Comparison of ENCODE assay signal across 20 cellular contexts in genomic region chr5:1401681-1402096, GRCh38. TPM values are rescaled to one million over a fixed set of nuclear protein-coding genes. Genes with fewer than 3 reads are reported as not detected.
DNase-seq lines count a peak whose midpoint lies in the region; ATAC-seq, FAIRE-seq and TF ChIP-seq lines count a peak whose summit lies in the region.
"Had no signal": no experiment of that assay in that cellular context is flagged by ENCODE, and none has a peak within 500 bp of the region (broad histone marks: within the 10 kb centered on the region; RNA-seq: fewer than 3 reads in every experiment).

No MANE protein-coding gene starts in this region.

- no peak for TF ChIP-seq EP300 in H1 (IDR thresholded peaks at IDR 0.05; ENCODE audit: borderline replicate concordance in 1 of 2, low read depth in 2 of 2, low read length in 2 of 2)

- no peak for FAIRE-seq in H1 (lab: Jason Lieb, UNC)
- FAIRE-seq: small intestine had no signal

- H3K4me2 ChIP-seq in H1 (ENCODE audit: insufficient read depth in 1 of 2, low read depth in 2 of 2, low read length in 2 of 2): no peak overlapping the region

- H3K4me1 ChIP-seq in H1 (replicated peaks in 1 of 4; ENCODE audit: control insufficient read depth in 3 of 4, insufficient read depth in 4 of 4, low read length in 3 of 4): no peaks in the 10 kb centered on the region
- peaks cover 0 to 9% of the 10 kb centered on the region in 2 donors for H3K4me1 ChIP-seq in thyroid gland
- no peaks in the 10 kb centered on the region for H3K4me1 ChIP-seq in colonic mucosa
- H3K4me1 ChIP-seq: prostate gland, vagina had no signal

- H3K23ac ChIP-seq in H1 (ENCODE audit: insufficient read length): no peak overlapping the region

- no peak overlapping the region for H2AFZ ChIP-seq in H1 (ENCODE audit: low read length)

- no peak for TF ChIP-seq CTCF in H1 (IDR thresholded peaks at IDR 0.05; ENCODE audit: control extremely low read depth in 1 of 3, insufficient read depth in 1 of 3, low read depth in 1 of 3, low read length in 3 of 3)
- no peak for TF ChIP-seq CTCF in thyroid gland (IDR thresholded peaks at IDR 0.05)
- no peak for TF ChIP-seq CTCF in colonic mucosa (IDR thresholded peaks at IDR 0.05)

- no peaks in the 10 kb centered on the region for H3K23me2 ChIP-seq in H1 (ENCODE audit: low read depth, low read length)

- H3K9me3 ChIP-seq in H1 (ENCODE audit: insufficient read depth in 2 of 2, low read depth in 1 of 2, low read length in 1 of 2) (no peaks in the 10 kb centered on the region), thyroid gland (no peaks in the 10 kb centered on the region), colonic mucosa (no peaks in the 10 kb centered on the region)
- H3K9me3 ChIP-seq: prostate gland, vagina had no signal

- H2BK12ac ChIP-seq in H1 (ENCODE audit: low read depth, low read length): no peak overlapping the region

- H3K27me3 ChIP-seq in H1 (replicated peaks in 1 of 4; ENCODE audit: control insufficient read depth in 3 of 4, extremely low read depth in 1 of 4, insufficient read depth in 3 of 4, low read length in 3 of 4): no peaks in the 10 kb centered on the region
- no peaks in the 10 kb centered on the region for H3K27me3 ChIP-seq in thyroid gland
- H3K27me3 ChIP-seq in colonic mucosa: no peaks in the 10 kb centered on the region
- H3K27me3 ChIP-seq: vagina had no signal

- no peak overlapping the region for H3K9ac ChIP-seq in H1 (replicated peaks in 1 of 4; ENCODE audit: extremely low read depth in 1 of 4, low read depth in 3 of 4, low read length in 3 of 4)
- H3K9ac ChIP-seq in colonic mucosa (ENCODE audit: low read depth in 2 of 2, low read length in 2 of 2): no peak overlapping the region

- no peak for TF ChIP-seq RAD21 in H1 (IDR thresholded peaks at IDR 0.05 in 1 of 2, conservative IDR thresholded peaks at IDR 0.05 in 1 of 2; ENCODE audit: low read depth in 2 of 2, low read length in 2 of 2)

- H3K79me2 ChIP-seq in H1 (ENCODE audit: control insufficient read depth in 1 of 2, insufficient read depth in 2 of 2, low read length in 2 of 2): no peaks in the 10 kb centered on the region

- peaks cover 0 to 5% of the 10 kb centered on the region in 2 experiments for H4K20me1 ChIP-seq in H1 (replicated peaks in 1 of 2; ENCODE audit: control insufficient read depth in 1 of 2, insufficient read depth in 2 of 2, low read length in 2 of 2)

- DNase-seq in NCI-H82 (lab: John Stamatoyannopoulos, UW): peak; percentile 38
- no peak for DNase-seq in NCI-H82 treated with DMSO at 0.1 percent for 48 hours (lab: John Stamatoyannopoulos, UW; ENCODE audit: unreplicated experiment)
- peak; percentile 28 for DNase-seq in NCI-H2171 (lab: John Stamatoyannopoulos, UW)
- no peak for DNase-seq in H1 (ENCODE audit: low read depth in 1 of 2, low spot score in 2 of 2)
- peak; percentile 88 for DNase-seq in thyroid gland
- no peak for DNase-seq in colonic mucosa
- DNase-seq: activated CD8-positive, alpha-beta memory T cell treated with anti-CD3 and anti-CD28 coated beads for 24 hours; activated naive CD8-positive, alpha-beta T cell treated with anti-CD3 and anti-CD28 coated beads, Interleukin-2, amount 10 ng/mL, durations not matched to agents 7 days and 5 days; cortex of kidney; hippocampal formation; islet precursor cell; NCI-H226; small intestine; stimulated activated CD8-positive, alpha-beta memory T cell treated with anti-CD3 and anti-CD28 coated beads, Interleukin-4, amount 100 ng/mL, for 48 hours; T1000 had no signal

- no peak for ATAC-seq in GM18868 (IDR thresholded peaks at IDR 0.05; ENCODE audit: unreplicated experiment)
- ATAC-seq in esophagus mucosa: no peak

- H4K5ac ChIP-seq in H1 (ENCODE audit: insufficient read length, low read depth, low read length): no peak overlapping the region

- no peak overlapping the region for H2BK5ac ChIP-seq in H1 (ENCODE audit: low read depth, low read length)

- H2AK5ac ChIP-seq in H1 (ENCODE audit: low read depth, low read length): no peak overlapping the region

- no peak overlapping the region for H3K18ac ChIP-seq in H1 (ENCODE audit: extremely low read depth, low read length)

- TF ChIP-seq POLR2A in H1 (IDR thresholded peaks at IDR 0.05; ENCODE audit: control extremely low read depth in 1 of 2, low read depth in 2 of 2, low read length in 2 of 2): no peak
- TF ChIP-seq POLR2A in thyroid gland (IDR thresholded peaks at IDR 0.05): no peak

- no peak overlapping the region for H2BK120ac ChIP-seq in H1 (replicated peaks; ENCODE audit: low read depth, low read length)

- no peak overlapping the region for H3K14ac ChIP-seq in H1 (ENCODE audit: insufficient read length)

- H3K27ac ChIP-seq in H1 (ENCODE audit: low read depth, low read length) (no peak overlapping the region), thyroid gland (no peak overlapping the region), colonic mucosa (no peak overlapping the region)
- H3K27ac ChIP-seq: prostate gland, vagina had no signal

- H2BK20ac ChIP-seq in H1 (ENCODE audit: low read length): no peak overlapping the region

- no peaks in the 10 kb centered on the region for H3K36me3 ChIP-seq in H1 (ENCODE audit: control insufficient read depth in 2 of 4, insufficient read depth in 4 of 4, low read length in 3 of 4)
- no peaks in the 10 kb centered on the region for H3K36me3 ChIP-seq in thyroid gland
- H3K36me3 ChIP-seq in colonic mucosa: no peaks in the 10 kb centered on the region
- H3K36me3 ChIP-seq: prostate gland, vagina had no signal

- H4K91ac ChIP-seq in H1 (replicated peaks; ENCODE audit: insufficient read length, low read length): no peak overlapping the region

- CTCF ChIA-PET in H1 (lab: Charles Lee; ENCODE audit: partially characterized antibody): interaction anchor here (0.6 to 2.5 kb wide), 6 partner anchors 21 to 243 kb away, joined by 3 to 7 read pairs (median 4); no protein-coding TSS in a partner anchor

- H3K79me1 ChIP-seq in H1 (ENCODE audit: low read depth, low read length): no peaks in the 10 kb centered on the region

- WGBS in H1 (ENCODE audit: extremely low coverage in 1 of 2, insufficient coverage in 1 of 2, insufficient read length in 1 of 2, insufficient replicate concordance in 2 of 2, low coverage in 1 of 2, low lambda C conversion rate in 2 of 2, missing lambda C conversion rate in 1 of 2), 2 experiments: 93% methylated on average over 10 of the region's 10 CpGs; no CpG with 5 or more reads in 1 of the 2 experiments
- WGBS in thyroid gland, 2 donors: 29% methylated on average over 9 of the region's 10 CpGs; no CpG with 5 or more reads in 1 of the 2 donors

- no peak overlapping the region for H3K56ac ChIP-seq in H1 (replicated peaks; ENCODE audit: insufficient read length, low read depth, low read length)

- POLR2A ChIA-PET in H1 (lab: Charles Lee; ENCODE audit: partially characterized antibody): interaction anchor here (0.6 to 1.1 kb wide), 3 partner anchors 16 to 76 kb away, joined by 3 read pairs; partner anchors contain the start of gene CLPTM1L

- no peak overlapping the region for H2BK15ac ChIP-seq in H1 (ENCODE audit: low read length)

- H3K4me3 ChIP-seq in H1 (ENCODE audit: extremely low read depth in 1 of 4, insufficient read depth in 2 of 4, low read depth in 3 of 4, low read length in 4 of 4) (no peak overlapping the region), thyroid gland (replicated peaks in 1 of 3) (no peak overlapping the region), colonic mucosa (no peak overlapping the region)
- H3K4me3 ChIP-seq: prostate gland, vagina had no signal

- H4K8ac ChIP-seq in H1 (ENCODE audit: extremely low read depth, insufficient read depth, low read length): peak overlapping the region; percentile 35

- intact Hi-C loops in thyroid gland (cut with DNase I): no loop called here
- intact Hi-C loops in colonic mucosa (cut with DNase I): no loop called here

- H3K4ac ChIP-seq in H1 (replicated peaks; ENCODE audit: insufficient read length, low read depth, low read length): no peak overlapping the region

TF ChIP-seq in H1, 55 proteins besides CTCF, POLR2A, EP300 and RAD21:
- TF ChIP-seq SIRT6 (IDR thresholded peaks at IDR 0.05; ENCODE audit: low read length): no peak
- TF ChIP-seq KDM4A (IDR thresholded peaks at IDR 0.05; ENCODE audit: low read depth, low read length, severe bottlenecking): no peak

RNA-seq across cellular contexts. Expression of gene SLC6A3, which starts 43.6 kb away (rescaled TPM):
- total RNA-seq in H1 (2021; fragmentation: NEBNext Ultra II Directional; extraction: Animal tissue kit (Norgen Biotek cat#: 25700)): 0.46 and 0.48 TPM in 2 replicates
- 0.86 and 0.91 TPM in 2 replicates for polyA plus RNA-seq in H1 (2011; rRNA removed)
- 0.57 TPM for polyA plus RNA-seq in H1 (2011; cell fraction: cytosol; rRNA removed)
- 1.9 TPM for polyA plus RNA-seq in H1 (2011; cell fraction: nucleus; rRNA removed)
- polyA plus RNA-seq in H1 (2012, experiment 1 of 2): 0.55 to 0.88 TPM (median 0.75 TPM) in 4 replicates
- polyA plus RNA-seq in H1 (2012, experiment 2 of 2): 0.58 TPM
- polyA plus RNA-seq in H1 (2013, experiment 1 of 2): 0.77 TPM
- polyA plus RNA-seq in H1 (2013, experiment 2 of 2): 0.94 TPM
- 1.0 and 1.1 TPM in 2 replicates for polyA minus RNA-seq in H1 (2011; rRNA and poly(A)+ RNA removed)
- polyA minus RNA-seq in H1 (2011; cell fraction: cytosol; rRNA and poly(A)+ RNA removed): 0.44 TPM
- polyA minus RNA-seq in H1 (2011; cell fraction: nucleus; rRNA and poly(A)+ RNA removed): 0.50 TPM
- under 1 TPM in 3 of 4 donors, not detected in 1; 0.54 to 0.67 (median 0.54) TPM for total RNA-seq in thyroid gland
- 0.16 TPM for total RNA-seq in esophagus mucosa
- total RNA-seq in colonic mucosa: not detected
- total RNA-seq: fibroblast of villous mesenchyme had no signal

RNA-seq across cellular contexts. Expression of gene CLPTM1L, which starts 56.8 kb away (rescaled TPM):
- total RNA-seq in H1 (2021; fragmentation: NEBNext Ultra II Directional; extraction: Animal tissue kit (Norgen Biotek cat#: 25700)): 102 and 109 TPM in 2 replicates
- polyA plus RNA-seq in H1 (2011; rRNA removed): 119 and 122 TPM in 2 replicates
- polyA plus RNA-seq in H1 (2011; cell fraction: cytosol; rRNA removed): 110 TPM
- 138 TPM for polyA plus RNA-seq in H1 (2011; cell fraction: nucleus; rRNA removed)
- polyA plus RNA-seq in H1 (2012, experiment 1 of 2): 78.3 to 114 TPM (median 89.5 TPM) in 4 replicates
- polyA plus RNA-seq in H1 (2012, experiment 2 of 2): 134 TPM
- polyA plus RNA-seq in H1 (2013, experiment 1 of 2): 79.2 TPM
- polyA plus RNA-seq in H1 (2013, experiment 2 of 2): 82.6 TPM
- polyA minus RNA-seq in H1 (2011; rRNA and poly(A)+ RNA removed): 97.1 and 170 TPM in 2 replicates
- 66.9 TPM for polyA minus RNA-seq in H1 (2011; cell fraction: cytosol; rRNA and poly(A)+ RNA removed)
- 56.8 TPM for polyA minus RNA-seq in H1 (2011; cell fraction: nucleus; rRNA and poly(A)+ RNA removed)
- total RNA-seq in thyroid gland: 100 to 1,000 TPM; 149 to 215 (median 179) TPM
- 39.5 TPM for total RNA-seq in esophagus mucosa
- 100 to 1,000 TPM in 1 of 2 donors, 10 to 100 TPM in 1; 80.1 to 138 TPM for total RNA-seq in colonic mucosa

Comparison
In these comparisons a context has a peak if more than half of its experiments do, and no peak if none do; other contexts are left out.
1. DNase-seq: peak in NCI-H82 (single experiment), NCI-H2171 (single experiment) and thyroid gland (2 of 2); none in NCI-H82 treated with DMSO at 0.1 percent for 48 hours (single experiment), H1 (0 of 2) and colonic mucosa (single experiment).